In the genomic region with DNA sequence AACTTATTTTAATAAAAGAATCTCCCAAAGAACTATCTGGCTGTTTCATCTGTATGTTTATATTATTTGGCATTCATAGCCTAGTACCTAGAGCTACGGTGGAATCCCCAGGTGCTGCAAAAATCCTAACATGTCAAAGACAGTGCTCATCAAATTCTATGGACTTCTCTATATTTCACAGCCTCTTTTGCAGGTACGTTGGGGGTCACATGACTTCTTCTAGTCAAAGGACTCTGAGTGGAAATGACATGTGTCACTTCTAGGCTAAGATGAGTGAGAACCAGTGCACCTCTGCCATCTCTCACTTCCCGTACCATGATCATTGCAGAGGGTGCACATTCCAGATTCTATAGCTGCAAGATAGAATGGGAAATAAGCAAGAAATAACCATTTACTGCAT, we compare ENCODE assay signal across 16 cellular contexts.
DNase-seq lines count a peak whose midpoint lies in the region; ATAC-seq and TF ChIP-seq lines count a peak whose summit lies in the region.
"Had no signal": no experiment of that assay in that cellular context is flagged by ENCODE, and none has a peak within 500 bp of the region (broad histone marks: within the 10 kb centered on the region; RNA-seq: fewer than 3 reads in every experiment).

No MANE protein-coding gene starts in this region.

- H3K4me2 ChIP-seq in OCI-LY7 (ENCODE audit: low read length) (no peak overlapping the region), trophoblast cell (ENCODE audit: low read length) (no peak overlapping the region)

- H3K9ac ChIP-seq in trophoblast cell (ENCODE audit: low read length): no peak overlapping the region
- H3K9ac ChIP-seq: GM23248 had no signal

- CTCF ChIA-PET in activated CD4-positive, alpha-beta T cell treated with anti-CD3 and anti-CD28 coated beads for 36 hours (lab: Charles Lee): interaction anchor here (0.9 to 1.0 kb wide), 2 partner anchors 11 to 14 kb away, joined by 3 read pairs; no protein-coding TSS in a partner anchor
- CTCF ChIA-PET in OCI-LY7 (lab: Charles Lee; ENCODE audit: unreplicated experiment): no interaction called here

- H3K4me3 ChIP-seq in OCI-LY7 (ENCODE audit: low read depth, low read length, poor library complexity, severe bottlenecking) (no peak overlapping the region), trophoblast cell (ENCODE audit: low read depth, low read length) (no peak overlapping the region)
- H3K4me3 ChIP-seq: GM23248 had no signal

- H2BK120ac ChIP-seq in trophoblast cell (ENCODE audit: insufficient read depth, low read length, poor library complexity): no peak overlapping the region

- intact Hi-C loops in activated CD4-positive, alpha-beta T cell treated with anti-CD3 and anti-CD28 coated beads for 36 hours (cut with DNase I, micrococcal nuclease): no loop called here
- intact Hi-C loops in OCI-LY7 (cut with micrococcal nuclease; ENCODE audit: unreplicated experiment): no loop called here

- H2BK5ac ChIP-seq in trophoblast cell (ENCODE audit: low read depth, low read length, poor library complexity): no peak overlapping the region

- H3K27ac Mint-ChIP-seq in activated CD4-positive, alpha-beta T cell treated with anti-CD3 and anti-CD28 coated beads for 36 hours: no peak overlapping the region
- H3K27ac Mint-ChIP-seq: B cell had no signal

- H3K79me1 ChIP-seq in trophoblast cell (ENCODE audit: low read length): no peaks in the 10 kb centered on the region

- no peak overlapping the region for H3K14ac ChIP-seq in trophoblast cell (ENCODE audit: low read length)

- no peaks in the 10 kb centered on the region for H3K9me2 ChIP-seq in OCI-LY7 (ENCODE audit: insufficient read depth, low read length)

- H3K79me2 ChIP-seq in OCI-LY7 (ENCODE audit: insufficient read depth, low read depth, low read length) (no peaks in the 10 kb centered on the region), trophoblast cell (ENCODE audit: control insufficient read depth, insufficient read depth, low read length, poor library complexity) (no peaks in the 10 kb centered on the region)

- H3K27ac ChIP-seq in OCI-LY7 (ENCODE audit: low read depth, low read length, poor library complexity, severe bottlenecking) (no peak overlapping the region), trophoblast cell (ENCODE audit: low read depth, low read length) (no peak overlapping the region)
- H3K27ac ChIP-seq: 22Rv1, GM23248 had no signal

- peaks cover 26% of the 10 kb centered on the region for H3K4me1 Mint-ChIP-seq in activated CD4-positive, alpha-beta T cell treated with anti-CD3 and anti-CD28 coated beads for 36 hours

- H2AK5ac ChIP-seq in trophoblast cell (ENCODE audit: low read length): no peak overlapping the region

- H3K27me3 ChIP-seq in trophoblast cell (ENCODE audit: insufficient read depth, low read length): no peaks in the 10 kb centered on the region

- no TSS peak for BruUV-seq in OCI-LY7 (replicated peaks; lab: Mats Ljungman, UMichigan)

- H3K36me3 ChIP-seq in OCI-LY7 (ENCODE audit: insufficient read depth, low read length) (no peaks in the 10 kb centered on the region), trophoblast cell (ENCODE audit: control insufficient read depth in 1 of 2, insufficient read depth in 2 of 2, low read length in 2 of 2) (no peaks in the 10 kb centered on the region)

- ATAC-seq in activated CD4-positive, alpha-beta T cell treated with anti-CD3 and anti-CD28 coated beads for 36 hours: peak; percentile 36
- no peak for ATAC-seq in GM21367 (IDR thresholded peaks at IDR 0.05; ENCODE audit: unreplicated experiment)

- no peak overlapping the region for H3K23ac ChIP-seq in trophoblast cell (ENCODE audit: low read length)

- WGBS in trophoblast cell (ENCODE audit: extremely low coverage, insufficient coverage, insufficient read length): no CpG with 5 or more reads among the region's 3 CpGs

- H3K4me3 Mint-ChIP-seq in activated CD4-positive, alpha-beta T cell treated with anti-CD3 and anti-CD28 coated beads for 36 hours: no peak overlapping the region

- H4K8ac ChIP-seq in trophoblast cell (ENCODE audit: low read depth, low read length): no peak overlapping the region

- H4K12ac ChIP-seq in trophoblast cell (ENCODE audit: low read depth, low read length): no peak overlapping the region

- no peak for DNase-seq in activated CD4-positive, alpha-beta T cell treated with anti-CD3 and anti-CD28 coated beads for 36 hours
- no peak for DNase-seq in activated CD4-positive, alpha-beta T cell treated with anti-CD3 and anti-CD28 coated beads for 4 hours
- DNase-seq in OCI-LY7 (ENCODE audit: low spot score) (no peak), trophoblast cell (peak; percentile 25 to 69)
- no peak for DNase-seq in activated CD8-positive, alpha-beta memory T cell treated with anti-CD3 and anti-CD28 coated beads, Interleukin-2, amount 50 U/mL, for 48 hours
- DNase-seq: C1 segment of cervical spinal cord; CD4-positive, alpha-beta memory T cell; COR-L47; DMS153; GF-D8; GM23248; H7; HCEC 1CT had no signal

- H3K9me3 Mint-ChIP-seq in activated CD4-positive, alpha-beta T cell treated with anti-CD3 and anti-CD28 coated beads for 36 hours (ENCODE audit: low read depth): no peaks in the 10 kb centered on the region
- H3K9me3 Mint-ChIP-seq: CD4-positive, alpha-beta memory T cell had no signal

- H3K36me3 Mint-ChIP-seq in activated CD4-positive, alpha-beta T cell treated with anti-CD3 and anti-CD28 coated beads for 36 hours (ENCODE audit: low read depth): no peaks in the 10 kb centered on the region
- H3K36me3 Mint-ChIP-seq: CD4-positive, alpha-beta memory T cell had no signal

- H2BK12ac ChIP-seq in trophoblast cell (ENCODE audit: low read length): no peak overlapping the region

- H4K20me1 ChIP-seq in OCI-LY7 (ENCODE audit: insufficient read depth, low read length): no peaks in the 10 kb centered on the region

- TF ChIP-seq CTCF in OCI-LY7 (conservative IDR thresholded peaks at IDR 0.05; ENCODE audit: low read length): no peak

- no peaks in the 10 kb centered on the region for H3K27me3 Mint-ChIP-seq in activated CD4-positive, alpha-beta T cell treated with anti-CD3 and anti-CD28 coated beads for 36 hours
- H3K27me3 Mint-ChIP-seq: B cell; CD4-positive, alpha-beta memory T cell had no signal

- H4K91ac ChIP-seq in trophoblast cell (ENCODE audit: low read depth, low read length): no peak overlapping the region

- H3K18ac ChIP-seq in trophoblast cell (ENCODE audit: low read length): no peak overlapping the region

- H2AFZ ChIP-seq in OCI-LY7 (ENCODE audit: low read length): peak overlapping the region; percentile 11; the same call in 1 of the 2 replicates
- H2AFZ ChIP-seq in trophoblast cell (ENCODE audit: insufficient read depth, low read length, poor library complexity): no peak overlapping the region
- H2AFZ ChIP-seq: GM23248 had no signal

- H3K4me1 ChIP-seq in OCI-LY7 (ENCODE audit: insufficient read depth, low read length, poor library complexity, severe bottlenecking): peaks cover 37% of the 10 kb centered on the region
- no peaks in the 10 kb centered on the region for H3K4me1 ChIP-seq in trophoblast cell (ENCODE audit: control insufficient read depth in 1 of 2, insufficient read depth in 2 of 2, low read length in 2 of 2)

- POLR2A ChIA-PET in activated CD4-positive, alpha-beta T cell treated with anti-CD3 and anti-CD28 coated beads for 36 hours (lab: Charles Lee): no interaction called here
- POLR2A ChIA-PET in OCI-LY7 (lab: Charles Lee): interaction anchor here (0.8 to 2.1 kb wide), 2 partner anchors 8 to 97 kb away, joined by 3 to 7 read pairs; no protein-coding TSS in a partner anchor

- H3K9me3 ChIP-seq in OCI-LY7 (ENCODE audit: low read length) (0 out of 2 replicates have a peak, but pooled peaks cover 7% of the 10 kb centered on the region), trophoblast cell (ENCODE audit: insufficient read depth, low read depth, low read length) (no peaks in the 10 kb centered on the region)

- H3K4ac ChIP-seq in trophoblast cell (ENCODE audit: low read depth, low read length): no peak overlapping the region

Comparison
In these comparisons a context has a peak if more than half of its experiments do, and no peak if none do; other contexts are left out.
1. DNase-seq: peak in trophoblast cell (2 of 2); none in activated CD4-positive, alpha-beta T cell treated with anti-CD3 and anti-CD28 coated beads for 36 hours (single experiment), activated CD4-positive, alpha-beta T cell treated with anti-CD3 and anti-CD28 coated beads for 4 hours (0 of 2), OCI-LY7 (single experiment) and activated CD8-positive, alpha-beta memory T cell treated with anti-CD3 and anti-CD28 coated beads, Interleukin-2, amount 50 U/mL, for 48 hours (single experiment).